Comparison of ENCODE assay signal across 21 cellular contexts in genomic region chr11:33457948-33458347, GRCh38.
DNase-seq lines count a peak whose midpoint lies in the region; ATAC-seq and TF ChIP-seq lines count a peak whose summit lies in the region.
"Had no signal": no experiment of that assay in that cellular context is flagged by ENCODE, and none has a peak within 500 bp of the region (broad histone marks: within the 10 kb centered on the region; RNA-seq: fewer than 3 reads in every experiment).

No MANE protein-coding gene starts in this region.

- H2AFZ ChIP-seq in OCI-LY7 (ENCODE audit: low read length) (no peak overlapping the region), mesenchymal stem cell (ENCODE audit: low read depth, low read length) (no peak overlapping the region)

- TF ChIP-seq CTCF in GM06990 (IDR thresholded peaks at IDR 0.05; ENCODE audit: insufficient read depth, low read length, poor library complexity, severe bottlenecking) (peak; percentile 8), OCI-LY7 (conservative IDR thresholded peaks at IDR 0.05; ENCODE audit: low read length) (peak; percentile 55), epithelial cell of proximal tubule (conservative IDR thresholded peaks at IDR 0.05; ENCODE audit: low read depth, low read length) (peak; percentile 6)

- WGBS in mesenchymal stem cell = 88% methylated on average over 5 of the region's 5 CpGs

- H3K4me3 ChIP-seq in GM06990 (replicated peaks; ENCODE audit: low read depth, low read length) (no peak overlapping the region), H7 (ENCODE audit: insufficient read depth, low read depth, low read length) (no peak overlapping the region), OCI-LY7 (ENCODE audit: low read depth, low read length, poor library complexity, severe bottlenecking) (no peak overlapping the region), epithelial cell of proximal tubule (ENCODE audit: low read depth, low read length) (no peak overlapping the region), mesenchymal stem cell (ENCODE audit: insufficient read depth in 1 of 2, low read depth in 1 of 2, low read length in 2 of 2) (no peak overlapping the region)
- H3K4me3 ChIP-seq: GM12878, HAP-1 had no signal

- intact Hi-C loops in OCI-LY7 (cut with micrococcal nuclease; ENCODE audit: unreplicated experiment) = no loop called here

- H3K79me1 ChIP-seq in mesenchymal stem cell (replicated peaks; ENCODE audit: low read length, poor library complexity, severe bottlenecking) = peaks cover 22% of the 10 kb centered on the region

- peak overlapping the region; percentile 57 for H3K4me2 ChIP-seq in OCI-LY7 (ENCODE audit: low read length)
- no peak overlapping the region for H3K4me2 ChIP-seq in mesenchymal stem cell (ENCODE audit: low read length, poor library complexity, severe bottlenecking)

- no peak overlapping the region for H3K23ac ChIP-seq in mesenchymal stem cell (ENCODE audit: low read length in 2 of 2)

- no peak overlapping the region for H4K8ac ChIP-seq in mesenchymal stem cell (ENCODE audit: low read length)

- H3K27ac ChIP-seq in OCI-LY7 (ENCODE audit: low read depth, low read length, poor library complexity, severe bottlenecking) (no peak overlapping the region), mesenchymal stem cell (ENCODE audit: low read length, poor library complexity, severe bottlenecking) (no peak overlapping the region)
- H3K27ac ChIP-seq: HL-60 had no signal

- H4K91ac ChIP-seq in mesenchymal stem cell (ENCODE audit: low read length) = no peak overlapping the region

- no peaks in the 10 kb centered on the region for H3K9me3 Mint-ChIP-seq in activated T-cell treated with anti-CD3 and anti-CD28 coated beads, Interleukin-2, amount 50 U/mL, for 24 hours
- H3K9me3 Mint-ChIP-seq: CD8-positive, alpha-beta memory T cell had no signal

- no peak overlapping the region for H2BK12ac ChIP-seq in mesenchymal stem cell (ENCODE audit: low read length in 2 of 2)

- no peak for ATAC-seq in GM18868 (IDR thresholded peaks at IDR 0.05; ENCODE audit: unreplicated experiment)
- ATAC-seq: GM12878 had no signal

- H3K18ac ChIP-seq in mesenchymal stem cell (ENCODE audit: low read depth in 1 of 2, low read length in 2 of 2) = no peak overlapping the region

- no peaks in the 10 kb centered on the region for H3K4me1 Mint-ChIP-seq in activated T-cell treated with anti-CD3 and anti-CD28 coated beads, Interleukin-2, amount 50 U/mL, for 24 hours (ENCODE audit: low read depth)
- H3K4me1 Mint-ChIP-seq: CD4-positive, CD25-positive, alpha-beta regulatory T cell; CD8-positive, alpha-beta memory T cell had no signal

- no peak overlapping the region for H3K9ac ChIP-seq in mesenchymal stem cell (ENCODE audit: low read length)

- H3K27me3 Mint-ChIP-seq in activated T-cell treated with anti-CD3 and anti-CD28 coated beads, Interleukin-2, amount 50 U/mL, for 24 hours = peaks cover 14% of the 10 kb centered on the region
- H3K27me3 Mint-ChIP-seq: CD4-positive, CD25-positive, alpha-beta regulatory T cell had no signal

- H3K36me3 ChIP-seq in GM06990 (ENCODE audit: control insufficient read depth, insufficient read depth, low read length) (no peaks in the 10 kb centered on the region), H7 (replicated peaks; ENCODE audit: control insufficient read depth, insufficient read depth, low read length) (no peaks in the 10 kb centered on the region), OCI-LY7 (ENCODE audit: insufficient read depth, low read length) (peaks cover 4% of the 10 kb centered on the region; the same call in 1 of the 2 replicates), mesenchymal stem cell (ENCODE audit: control insufficient read depth in 1 of 2, insufficient read depth in 2 of 2, low read depth in 1 of 2, low read length in 2 of 2) (no peaks in the 10 kb centered on the region)
- H3K36me3 ChIP-seq: BE2C, HAP-1 had no signal

- H3K9me3 ChIP-seq in OCI-LY7 (ENCODE audit: low read length) (no peaks in the 10 kb centered on the region), mesenchymal stem cell (ENCODE audit: control insufficient read depth, low read length) (no peaks in the 10 kb centered on the region)
- H3K9me3 ChIP-seq: BE2C, Caco-2, HAP-1 had no signal

- POLR2A ChIA-PET in OCI-LY7 (lab: Charles Lee) = interaction anchor here (1.0 to 2.9 kb wide), 6 partner anchors 11 to 78 kb away, joined by 3 to 21 read pairs (median 4); no protein-coding TSS in a partner anchor

- no peaks in the 10 kb centered on the region for H4K20me1 ChIP-seq in OCI-LY7 (ENCODE audit: insufficient read depth, low read length)

- no peaks in the 10 kb centered on the region for H3K27me3 ChIP-seq in GM06990 (replicated peaks; ENCODE audit: control insufficient read depth, insufficient read depth, low read length)
- H3K27me3 ChIP-seq in H7 (ENCODE audit: control insufficient read depth, insufficient read depth, low read length) = no peaks in the 10 kb centered on the region
- H3K27me3 ChIP-seq in mesenchymal stem cell (ENCODE audit: control insufficient read depth in 1 of 2, insufficient read depth in 1 of 2, low read length in 2 of 2) = no peaks in the 10 kb centered on the region
- H3K27me3 ChIP-seq: BE2C had no signal

- no peak overlapping the region for H3K4ac ChIP-seq in mesenchymal stem cell (ENCODE audit: low read depth in 1 of 2, low read length in 2 of 2)

- no peaks in the 10 kb centered on the region for H3K36me3 Mint-ChIP-seq in activated T-cell treated with anti-CD3 and anti-CD28 coated beads, Interleukin-2, amount 50 U/mL, for 24 hours (ENCODE audit: low read depth)
- H3K36me3 Mint-ChIP-seq: CD4-positive, CD25-positive, alpha-beta regulatory T cell; CD8-positive, alpha-beta memory T cell had no signal

- DNase-seq in GM06990 (ENCODE audit: extremely low read depth, insufficient read length) = no peak
- peak; percentile 28 for DNase-seq in H7
- no peak for DNase-seq in OCI-LY7 (ENCODE audit: low spot score)
- DNase-seq in epithelial cell of proximal tubule (ENCODE audit: low read depth) = no peak
- no peak for DNase-seq in DMS53 (lab: John Stamatoyannopoulos, UW)
- no peak for DNase-seq in mesenchymal stem cell
- DNase-seq in activated T-cell treated with anti-CD3 and anti-CD28 coated beads, Interleukin-2, amount 50 U/mL, for 24 hours = no peak
- DNase-seq: ACHN; BE2C; C1 segment of cervical spinal cord; Caco-2; CD4-positive, CD25-positive, alpha-beta regulatory T cell; CD8-positive, alpha-beta memory T cell; DMS79; GF-D8; GOT3; Karpas-422 had no signal

- no peaks in the 10 kb centered on the region for H3K9me2 ChIP-seq in OCI-LY7 (ENCODE audit: insufficient read depth, low read length)

- H3K4me3 Mint-ChIP-seq in activated T-cell treated with anti-CD3 and anti-CD28 coated beads, Interleukin-2, amount 50 U/mL, for 24 hours = no peak overlapping the region
- H3K4me3 Mint-ChIP-seq: CD4-positive, CD25-positive, alpha-beta regulatory T cell; CD8-positive, alpha-beta memory T cell had no signal

- no peak overlapping the region for H3K14ac ChIP-seq in mesenchymal stem cell (ENCODE audit: low read length in 2 of 2)

- H3K4me1 ChIP-seq in OCI-LY7 (ENCODE audit: insufficient read depth, low read length, poor library complexity, severe bottlenecking) (peaks cover 86% of the 10 kb centered on the region), mesenchymal stem cell (ENCODE audit: control insufficient read depth, insufficient read depth, low read depth, low read length) (peaks cover 3% of the 10 kb centered on the region)
- H3K4me1 ChIP-seq: BE2C, Caco-2, HAP-1 had no signal

- no peak overlapping the region for H3K27ac Mint-ChIP-seq in activated T-cell treated with anti-CD3 and anti-CD28 coated beads, Interleukin-2, amount 50 U/mL, for 24 hours
- H3K27ac Mint-ChIP-seq: CD4-positive, CD25-positive, alpha-beta regulatory T cell; CD8-positive, alpha-beta memory T cell had no signal

- CTCF ChIA-PET in OCI-LY7 (lab: Charles Lee; ENCODE audit: unreplicated experiment) = interaction anchor here (1.1 kb wide), 1 partner anchor 18 kb away, joined by 5 read pairs; no protein-coding TSS in a partner anchor

- H2BK5ac ChIP-seq in mesenchymal stem cell (ENCODE audit: low read depth, low read length, poor library complexity, severe bottlenecking) = no peak overlapping the region

- BruUV-seq in OCI-LY7 (replicated peaks; lab: Mats Ljungman, UMichigan) = no TSS peak

- peaks cover 83% of the 10 kb centered on the region for H3K79me2 ChIP-seq in OCI-LY7 (ENCODE audit: insufficient read depth, low read depth, low read length)

- H2BK15ac ChIP-seq in mesenchymal stem cell (ENCODE audit: low read depth, poor library complexity, severe bottlenecking) = no peak overlapping the region

- H2AK5ac ChIP-seq in mesenchymal stem cell (ENCODE audit: low read length, severe bottlenecking) = no peak overlapping the region

- H2BK120ac ChIP-seq in mesenchymal stem cell (ENCODE audit: low read depth, low read length) = no peak overlapping the region
